In genomic region chr2:162221064-162221463, GRCh38 we compare ENCODE assay signal across 8 cellular contexts. TPM values are rescaled to one million over a fixed set of nuclear protein-coding genes. Genes with fewer than 3 reads are reported as not detected.
DNase-seq lines count a peak whose midpoint lies in the region; ATAC-seq and TF ChIP-seq lines count a peak whose summit lies in the region.

No MANE protein-coding gene starts in this region.

- intact Hi-C loops in activated CD4-positive, alpha-beta T cell treated with anti-CD3 and anti-CD28 coated beads, Interleukin-2, amount 10 ng/mL, durations not matched to agents 24 days and 14 days (cut with micrococcal nuclease) = loop anchor here (1.0 to 5.0 kb wide), 2 partner anchors 69 to 77 kb away; partner anchors contain the start of gene GCG

- no peaks in the 10 kb centered on the region; the same call in 1 of the 2 replicates for H3K27me3 Mint-ChIP-seq in HFFc6 (ENCODE audit: insufficient read depth)
- H3K27me3 Mint-ChIP-seq in activated CD4-positive, alpha-beta T cell treated with anti-CD3 and anti-CD28 coated beads, Interleukin-2, amount 10 ng/mL, durations not matched to agents 24 days and 14 days = peaks cover 57% of the 10 kb centered on the region

- H3K27me3 ChIP-seq in lung (ENCODE audit: control insufficient read depth, insufficient read depth) = no peaks in the 10 kb centered on the region

- no peak overlapping the region for H3K4me3 ChIP-seq in lung

- H3K36me3 Mint-ChIP-seq in HFFc6 (ENCODE audit: low read depth) = peaks cover 33% of the 10 kb centered on the region
- H3K36me3 Mint-ChIP-seq in activated CD4-positive, alpha-beta T cell treated with anti-CD3 and anti-CD28 coated beads, Interleukin-2, amount 10 ng/mL, durations not matched to agents 24 days and 14 days (ENCODE audit: low read depth) = no peaks in the 10 kb centered on the region

- DNase-seq in DMS79 treated with DMSO at 0.1 percent for 48 hours (lab: John Stamatoyannopoulos, UW) (peak; percentile 19), DMS79 (lab: John Stamatoyannopoulos, UW) (no peak), HFFc6 (peak; percentile 57), NAMALWA (ENCODE audit: low spot score) (peak; percentile 61), dermis blood vessel endothelial cell (peak; percentile 79), lung (ENCODE audit: low spot score) (peak; percentile 77)
- peak; percentile 88 for DNase-seq in activated CD4-positive, alpha-beta T cell treated with anti-CD3 and anti-CD28 coated beads, Interleukin-2, amount 10 ng/mL, durations not matched to agents 24 days and 14 days
- DNase-seq in stimulated activated CD8-positive, alpha-beta memory T cell treated with anti-CD3 and anti-CD28 coated beads, Interleukin-2, amount 100 ng/mL, for 48 hours (ENCODE audit: low read depth in 2 of 2) = peak; percentile 30 to 38

- peaks cover 36% of the 10 kb centered on the region for H3K4me1 Mint-ChIP-seq in HFFc6 (ENCODE audit: low read depth)
- no peaks in the 10 kb centered on the region for H3K4me1 Mint-ChIP-seq in activated CD4-positive, alpha-beta T cell treated with anti-CD3 and anti-CD28 coated beads, Interleukin-2, amount 10 ng/mL, durations not matched to agents 24 days and 14 days

- no peak overlapping the region for H3K4me3 Mint-ChIP-seq in HFFc6
- H3K4me3 Mint-ChIP-seq in activated CD4-positive, alpha-beta T cell treated with anti-CD3 and anti-CD28 coated beads, Interleukin-2, amount 10 ng/mL, durations not matched to agents 24 days and 14 days = no peak overlapping the region

- WGBS in lung, 2 donors = 56 to 58% methylated on average over 11 of the region's 11 CpGs

- no peaks in the 10 kb centered on the region for H3K36me3 ChIP-seq in lung (ENCODE audit: control insufficient read depth in 2 of 2, insufficient read depth in 2 of 2, low read length in 2 of 2)

- H3K27ac Mint-ChIP-seq in HFFc6 = peak overlapping the region; percentile 59
- no peak overlapping the region for H3K27ac Mint-ChIP-seq in activated CD4-positive, alpha-beta T cell treated with anti-CD3 and anti-CD28 coated beads, Interleukin-2, amount 10 ng/mL, durations not matched to agents 24 days and 14 days

- TF ChIP-seq CTCF in HFFc6 (IDR thresholded peaks at IDR 0.05) = peak; percentile 98
- peak; percentile 76 for TF ChIP-seq CTCF in lung (IDR thresholded peaks at IDR 0.05; ENCODE audit: control extremely low read depth, extremely low read depth)

- H3K27ac ChIP-seq in lung (ENCODE audit: low read depth in 1 of 2, low read length in 1 of 2) = no peak overlapping the region

- no peaks in the 10 kb centered on the region for H3K9me3 Mint-ChIP-seq in HFFc6
- H3K9me3 Mint-ChIP-seq in activated CD4-positive, alpha-beta T cell treated with anti-CD3 and anti-CD28 coated beads, Interleukin-2, amount 10 ng/mL, durations not matched to agents 24 days and 14 days = no peaks in the 10 kb centered on the region

- H3K9me3 ChIP-seq in lung (ENCODE audit: control insufficient read depth in 2 of 2, insufficient read depth in 1 of 2, low read length in 1 of 2) = no peaks in the 10 kb centered on the region

- no peaks in the 10 kb centered on the region for H3K4me1 ChIP-seq in lung (ENCODE audit: control insufficient read depth in 2 of 2, insufficient read depth in 2 of 2, low read length in 2 of 2)

- peak; percentile 78 for ATAC-seq in lung (ENCODE audit: insufficient read depth, low FRiP score)

RNA-seq across cellular contexts. Expression of gene FAP, which starts 22.2 kb away (rescaled TPM):
- total RNA-seq in HFFc6 (2021; fragmentation: NEBNext Ultra II Directional; extraction: Animal tissue kit (Norgen Biotek cat#: 25700)) = 100 to 1,000 TPM in 1 of 6 experiments, 10 to 100 TPM in 5; 62.6 to 101 (median 67.0) TPM
- total RNA-seq in activated CD4-positive, alpha-beta T cell treated with anti-CD3 and anti-CD28 coated beads, Interleukin-2, amount 10 ng/mL, durations not matched to agents 24 days and 14 days = not detected in 2 replicates
- total RNA-seq in dermis blood vessel endothelial cell (1.8 and 6.6 TPM in 2 replicates), lung (10 to 100 TPM in 1 of 2 donors, 1 to 10 TPM in 1; 6.7 to 24.6 TPM)
- 1 to 10 TPM; 1.8 to 2.8 TPM for polyA plus RNA-seq in lung
